Comparison of ENCODE assay signal across 9 cellular contexts in genomic region chr14:21097616-21098133, GRCh38. TPM values are rescaled to one million over a fixed set of nuclear protein-coding genes. Genes with fewer than 3 reads are reported as not detected.
DNase-seq lines count a peak whose midpoint lies in the region; ATAC-seq and TF ChIP-seq lines count a peak whose summit lies in the region.
"Had no signal": no experiment of that assay in that cellular context is flagged by ENCODE, and none has a peak within 500 bp of the region (broad histone marks: within the 10 kb centered on the region; RNA-seq: fewer than 3 reads in every experiment).

No MANE protein-coding gene starts in this region.

- H3K4me2 ChIP-seq in neural progenitor cell, result peak overlapping the region; percentile 87
- no peak overlapping the region for H3K4me2 ChIP-seq in Karpas-422 (ENCODE audit: low read depth, low read length, poor library complexity, severe bottlenecking)

- peak overlapping the region; percentile 71 to 93 (median 78) for H3K4me3 Mint-ChIP-seq in CD8-positive, alpha-beta memory T cell
- peak overlapping the region; percentile 95 for H3K4me3 Mint-ChIP-seq in neural progenitor cell

- peaks cover 15 to 22% (median 16%) of the 10 kb centered on the region in 3 donors for H3K4me1 Mint-ChIP-seq in CD8-positive, alpha-beta memory T cell
- peaks cover 77% of the 10 kb centered on the region for H3K4me1 Mint-ChIP-seq in neural progenitor cell

- H3K9me2 ChIP-seq in Karpas-422 (replicated peaks; ENCODE audit: insufficient read depth, low read length), result no peaks in the 10 kb centered on the region

- H3K27ac ChIP-seq in CD8-positive, alpha-beta memory T cell (ENCODE audit: low read depth, low read length), result no peak overlapping the region
- peak overlapping the region; percentile 91 for H3K27ac ChIP-seq in neural progenitor cell
- no peak overlapping the region for H3K27ac ChIP-seq in Karpas-422 (ENCODE audit: low read length)

- CTCF ChIA-PET in CD8-positive, alpha-beta memory T cell (lab: Charles Lee), result interaction anchor here (1.5 to 7.8 kb wide), 3 partner anchors 30 to 126 kb away, joined by 3 to 152 read pairs (median 25); no protein-coding TSS in a partner anchor

- peaks cover 0 to 2% (median 0%) of the 10 kb centered on the region in 5 donors for H3K9me3 Mint-ChIP-seq in CD8-positive, alpha-beta memory T cell
- peaks cover 2% of the 10 kb centered on the region for H3K9me3 Mint-ChIP-seq in neural progenitor cell

- H4K20me1 ChIP-seq in neural progenitor cell (ENCODE audit: low read depth), result peaks cover 36% of the 10 kb centered on the region
- peaks cover 6% of the 10 kb centered on the region; the same call in 1 of the 2 replicates for H4K20me1 ChIP-seq in Karpas-422 (ENCODE audit: insufficient read depth, low read depth, low read length)

- peak overlapping the region; percentile 67 to 95 (median 88) for H3K27ac Mint-ChIP-seq in CD8-positive, alpha-beta memory T cell
- peak overlapping the region; percentile 98 for H3K27ac Mint-ChIP-seq in neural progenitor cell

- H3K36me3 ChIP-seq in CD8-positive, alpha-beta memory T cell (ENCODE audit: insufficient read depth, low read length), result no peaks in the 10 kb centered on the region
- no peaks in the 10 kb centered on the region for H3K36me3 ChIP-seq in neural progenitor cell
- no peaks in the 10 kb centered on the region for H3K36me3 ChIP-seq in Karpas-422 (ENCODE audit: insufficient read depth, low read length)

- peaks cover 12 to 14% of the 10 kb centered on the region in 2 donors for H3K27me3 Mint-ChIP-seq in CD8-positive, alpha-beta memory T cell
- peaks cover 11% of the 10 kb centered on the region for H3K27me3 Mint-ChIP-seq in neural progenitor cell (ENCODE audit: insufficient read depth, low read depth)

- H3K79me2 ChIP-seq in neural progenitor cell (ENCODE audit: low read depth), result peaks cover 80% of the 10 kb centered on the region
- H3K79me2 ChIP-seq in Karpas-422 (ENCODE audit: low read length), result no peaks in the 10 kb centered on the region

- peaks cover 8% of the 10 kb centered on the region for H3K4me1 ChIP-seq in CD8-positive, alpha-beta memory T cell (ENCODE audit: insufficient read depth, low read length)
- peaks cover 54% of the 10 kb centered on the region for H3K4me1 ChIP-seq in neural progenitor cell
- peaks cover 11% of the 10 kb centered on the region for H3K4me1 ChIP-seq in Karpas-422 (ENCODE audit: low read length)

- ATAC-seq in GM21423 (IDR thresholded peaks at IDR 0.05; ENCODE audit: unreplicated experiment), result no peak
- no peak for ATAC-seq in GM21526 (IDR thresholded peaks at IDR 0.05; ENCODE audit: low FRiP score, unreplicated experiment)

- H3K27me3 ChIP-seq in CD8-positive, alpha-beta memory T cell (ENCODE audit: insufficient read depth, low read length, poor library complexity, severe bottlenecking), result no peaks in the 10 kb centered on the region
- peaks cover 3% of the 10 kb centered on the region for H3K27me3 ChIP-seq in neural progenitor cell
- no peaks in the 10 kb centered on the region for H3K27me3 ChIP-seq in Karpas-422 (ENCODE audit: low read length)

- no peak overlapping the region for H2AFZ ChIP-seq in neural progenitor cell (replicated peaks)
- H2AFZ ChIP-seq in Karpas-422 (ENCODE audit: low read length), result no peak overlapping the region

- TF ChIP-seq CTCF in epithelial cell of esophagus (IDR thresholded peaks at IDR 0.05; ENCODE audit: insufficient read depth, low read depth, low read length, missing control alignments) (no peak), neural progenitor cell (IDR thresholded peaks at IDR 0.05) (no peak)

- no peak overlapping the region for H3K4me3 ChIP-seq in CD8-positive, alpha-beta memory T cell (ENCODE audit: low read length)
- H3K4me3 ChIP-seq in epithelial cell of esophagus (ENCODE audit: low read length), result peak overlapping the region; percentile 72
- H3K4me3 ChIP-seq in neural progenitor cell, result peak overlapping the region; percentile 83
- H3K4me3 ChIP-seq in Karpas-422 (ENCODE audit: low read length), result no peak overlapping the region

- no peaks in the 10 kb centered on the region for H3K9me3 ChIP-seq in CD8-positive, alpha-beta memory T cell (ENCODE audit: low read length)
- no peaks in the 10 kb centered on the region for H3K9me3 ChIP-seq in neural progenitor cell (ENCODE audit: low read depth)
- H3K9me3 ChIP-seq in Karpas-422 (ENCODE audit: low read length), result no peaks in the 10 kb centered on the region

- peaks cover 71% of the 10 kb centered on the region for H3F3A ChIP-seq in neural progenitor cell (ENCODE audit: low read depth)

- peak overlapping the region; percentile 50 for H3K9ac ChIP-seq in neural progenitor cell
- H3K9ac ChIP-seq in Karpas-422 (ENCODE audit: low read length), result no peak overlapping the region

- POLR2A ChIA-PET in CD8-positive, alpha-beta memory T cell (lab: Charles Lee), result interaction anchor here (0.5 kb wide), 2 partner anchors 173 to 287 kb away, joined by 3 to 8 read pairs; no protein-coding TSS in a partner anchor

- DNase-seq in CD8-positive, alpha-beta memory T cell, result peak in 1 of 5 donors; percentile 64
- DNase-seq in NCI-H526 treated with DMSO at 0.1 percent for 48 hours (lab: John Stamatoyannopoulos, UW) (peak; percentile 22), epithelial cell of esophagus (ENCODE audit: low read depth) (no peak), neural progenitor cell (ENCODE audit: low spot score) (peak; percentile 85), Karpas-422 (no peak), KG1 (lab: John Stamatoyannopoulos, UW) (no peak)

- H3K36me3 Mint-ChIP-seq in CD8-positive, alpha-beta memory T cell, result no peaks in the 10 kb centered on the region
- peaks cover 9% of the 10 kb centered on the region for H3K36me3 Mint-ChIP-seq in neural progenitor cell

RNA-seq across cellular contexts. Expression of gene ZNF219, which starts 0.8 kb away (rescaled TPM):
- total RNA-seq in CD8-positive, alpha-beta memory T cell, result 1 to 10 TPM; 7.0 to 8.2 TPM
- 1.3 TPM for polyA plus RNA-seq in CD8-positive, alpha-beta memory T cell
- total RNA-seq in neural progenitor cell (ENCODE audit: low replicate concordance), result 46.2 and 231 TPM in 2 replicates
- total RNA-seq in Karpas-422 (2014; rRNA removed; shearing (Covaris generic); ENCODE audit: low replicate concordance), result 3.4 and 3.8 TPM in 2 replicates

RNA-seq across cellular contexts. Expression of gene TMEM253, which starts 3.2 kb away (rescaled TPM):
- not detected for total RNA-seq in CD8-positive, alpha-beta memory T cell
- not detected for polyA plus RNA-seq in CD8-positive, alpha-beta memory T cell
- total RNA-seq in neural progenitor cell (ENCODE audit: low replicate concordance), result 0.22 and 1.3 TPM in 2 replicates
- total RNA-seq in Karpas-422 (2014; rRNA removed; shearing (Covaris generic); ENCODE audit: low replicate concordance), result not detected in 2 replicates
- total RNA-seq: fibroblast of lung had no signal

RNA-seq across cellular contexts. Expression of gene ARHGEF40, which starts 27.6 kb away (rescaled TPM):
- under 1 TPM; 0.16 to 0.39 TPM for total RNA-seq in CD8-positive, alpha-beta memory T cell
- 0.40 TPM for polyA plus RNA-seq in CD8-positive, alpha-beta memory T cell
- total RNA-seq in neural progenitor cell (ENCODE audit: low replicate concordance), result 15.0 and 46.0 TPM in 2 replicates
- total RNA-seq in Karpas-422 (2014; rRNA removed; shearing (Covaris generic); ENCODE audit: low replicate concordance), result 2.2 TPM in 2 replicates

RNA-seq across cellular contexts. Expression of gene RNASE8, which starts 40.1 kb away (rescaled TPM):
- total RNA-seq in CD8-positive, alpha-beta memory T cell, result not detected
- polyA plus RNA-seq in CD8-positive, alpha-beta memory T cell, result not detected
- total RNA-seq in neural progenitor cell (ENCODE audit: low replicate concordance), result not detected in 2 replicates
- total RNA-seq in Karpas-422 (2014; rRNA removed; shearing (Covaris generic); ENCODE audit: low replicate concordance), result not detected in 2 replicates
- total RNA-seq: fibroblast of lung had no signal
- polyA plus RNA-seq: fibroblast of lung had no signal

RNA-seq across cellular contexts. Expression of gene RNASE7, which starts 55.5 kb away (rescaled TPM):
- total RNA-seq in CD8-positive, alpha-beta memory T cell, result not detected
- not detected for polyA plus RNA-seq in CD8-positive, alpha-beta memory T cell
- total RNA-seq in neural progenitor cell (ENCODE audit: low replicate concordance), result not detected in 2 replicates
- not detected in 2 replicates for total RNA-seq in Karpas-422 (2014; rRNA removed; shearing (Covaris generic); ENCODE audit: low replicate concordance)
- total RNA-seq: fibroblast of lung had no signal
- polyA plus RNA-seq: fibroblast of lung had no signal

Comparison
In these comparisons a context has a peak if more than half of its experiments do, and no peak if none do; other contexts are left out.
1. DNase-seq: peak in NCI-H526 treated with DMSO at 0.1 percent for 48 hours (single experiment) and neural progenitor cell (single experiment); none in epithelial cell of esophagus (single experiment), Karpas-422 (single experiment) and KG1 (single experiment).
2. H3K4me3 ChIP-seq: peak in epithelial cell of esophagus (single experiment) and neural progenitor cell (single experiment); none in CD8-positive, alpha-beta memory T cell (single experiment) and Karpas-422 (single experiment).